8 cellular contexts compared by ENCODE assay signal in genomic region chr5:82365744-82366228, GRCh38.
DNase-seq lines count a peak whose midpoint lies in the region; ATAC-seq, FAIRE-seq and TF ChIP-seq lines count a peak whose summit lies in the region.
"Had no signal": no experiment of that assay in that cellular context is flagged by ENCODE, and none has a peak within 500 bp of the region (broad histone marks: within the 10 kb centered on the region; RNA-seq: fewer than 3 reads in every experiment).

No MANE protein-coding gene starts in this region.

- no peaks in the 10 kb centered on the region for H4K20me1 ChIP-seq in SK-N-SH (ENCODE audit: insufficient read depth)

- CTCF ChIA-PET in SK-N-SH (lab: Yijun Ruan, JAX), result interaction anchor here (0.6 to 3.1 kb wide), 6 partner anchors 10 to 1202 kb away, joined by 3 to 17 read pairs (median 4); no protein-coding TSS in a partner anchor

- no peak overlapping the region for H3K4me3 ChIP-seq in MG63
- H3K4me3 ChIP-seq in bronchial epithelial cell (ENCODE audit: low read depth, low read length), result no peak overlapping the region
- no peak overlapping the region for H3K4me3 ChIP-seq in SK-N-SH (ENCODE audit: low read depth in 2 of 2, low read length in 1 of 2)
- H3K4me3 ChIP-seq in SJCRH30, result no peak overlapping the region
- H3K4me3 ChIP-seq in adrenal gland, result no peak overlapping the region

- intact Hi-C loops in adrenal gland (cut with DNase I), result loop anchor here in 1 of 2 donors (10.0 kb wide), 1 partner anchor 279 kb away; no protein-coding TSS in a partner anchor

- no peaks in the 10 kb centered on the region for H3K9me3 ChIP-seq in MG63
- no peaks in the 10 kb centered on the region for H3K9me3 ChIP-seq in SK-N-SH
- H3K9me3 ChIP-seq in SJCRH30 (replicated peaks), result no peaks in the 10 kb centered on the region
- H3K9me3 ChIP-seq in adrenal gland (replicated peaks in 1 of 3), result no peaks in the 10 kb centered on the region

- H3K9me2 ChIP-seq in SK-N-SH, result no peaks in the 10 kb centered on the region

- no peak overlapping the region for H3K9ac ChIP-seq in SK-N-SH

- H3K27me3 ChIP-seq in MG63 (no peaks in the 10 kb centered on the region), bronchial epithelial cell (ENCODE audit: control insufficient read depth, insufficient read depth, low read length) (no peaks in the 10 kb centered on the region), SK-N-SH (ENCODE audit: insufficient read depth) (no peaks in the 10 kb centered on the region), SJCRH30 (no peaks in the 10 kb centered on the region), adrenal gland (no peaks in the 10 kb centered on the region)

- H3K79me2 ChIP-seq in SK-N-SH (ENCODE audit: insufficient read depth), result no peaks in the 10 kb centered on the region

- H3K4me1 ChIP-seq in SK-N-SH (ENCODE audit: control insufficient read depth in 1 of 2, insufficient read depth in 2 of 2, low read depth in 1 of 2, low read length in 1 of 2) (no peaks in the 10 kb centered on the region; a peak in 1 of 4 replicates), SJCRH30 (no peaks in the 10 kb centered on the region), adrenal gland (replicated peaks in 1 of 2) (peaks cover 0 to 11% of the 10 kb centered on the region in 2 donors)

- no peak overlapping the region for H3K4me2 ChIP-seq in SK-N-SH

- H3K36me3 ChIP-seq in MG63, result no peaks in the 10 kb centered on the region
- no peaks in the 10 kb centered on the region for H3K36me3 ChIP-seq in bronchial epithelial cell (ENCODE audit: control insufficient read depth, insufficient read depth, low read length)
- H3K36me3 ChIP-seq in SK-N-SH (replicated peaks in 1 of 2; ENCODE audit: control insufficient read depth in 1 of 2, insufficient read depth in 2 of 2, low read length in 1 of 2), result no peaks in the 10 kb centered on the region
- no peaks in the 10 kb centered on the region for H3K36me3 ChIP-seq in SJCRH30
- no peaks in the 10 kb centered on the region for H3K36me3 ChIP-seq in adrenal gland (replicated peaks in 1 of 2)

- no peak for TF ChIP-seq RAD21 in SK-N-SH (IDR thresholded peaks at IDR 0.05; ENCODE audit: low read length)

- TF ChIP-seq POLR2A in adrenal gland (IDR thresholded peaks at IDR 0.05), result no peak

- peak; percentile 45 for ATAC-seq in GM21717 (IDR thresholded peaks at IDR 0.05; ENCODE audit: unreplicated experiment)

- no peaks in the 10 kb centered on the region for H3F3A ChIP-seq in SK-N-SH (replicated peaks; ENCODE audit: insufficient read depth)

- WGBS in SK-N-SH (ENCODE audit: low lambda C conversion rate), result 76% methylated on average over 4 of the region's 5 CpGs
- WGBS in adrenal gland, 4 donors, result 66 to 72% (median 69%) methylated on average over 5 of the region's 5 CpGs

- DNase-seq in MG63 (peak; percentile 21), bronchial epithelial cell (ENCODE audit: low read depth) (peak; percentile 100), SK-N-SH (no peak), SJCRH30 (no peak), adrenal gland (no peak)
- peak; percentile 33 for DNase-seq in stimulated activated CD4-positive, alpha-beta T cell treated with anti-CD3 and anti-CD28 coated beads, Interleukin-2, amount 100 ng/mL, for 4 hours (ENCODE audit: low read depth)

- TF ChIP-seq CTCF in bronchial epithelial cell (IDR thresholded peaks at IDR 0.05; ENCODE audit: insufficient read depth, low read length, severe bottlenecking) (no peak), SK-N-SH (IDR thresholded peaks at IDR 0.05) (no peak), adrenal gland (IDR thresholded peaks at IDR 0.05) (no peak)

- H2AFZ ChIP-seq in SK-N-SH (ENCODE audit: low read depth), result no peak overlapping the region

- H3K27ac ChIP-seq in SK-N-SH (ENCODE audit: low read depth in 2 of 2, low read length in 1 of 2) (no peak overlapping the region), SJCRH30 (no peak overlapping the region), adrenal gland (no peak overlapping the region)
- H3K27ac ChIP-seq: VCaP had no signal

- no peak for TF ChIP-seq EP300 in SK-N-SH (IDR thresholded peaks at IDR 0.05; ENCODE audit: borderline replicate concordance in 1 of 2, low read depth in 1 of 2, low read length in 1 of 2)

- POLR2A ChIA-PET in SK-N-SH (lab: Yijun Ruan, JAX), result no interaction called here

- peak; percentile 89 for FAIRE-seq in bronchial epithelial cell (lab: Jason Lieb, UNC)

TF ChIP-seq in SK-N-SH, 30 proteins besides CTCF, POLR2A, EP300 and RAD21 (continues in another document):
- TF ChIP-seq, protein P1, sequence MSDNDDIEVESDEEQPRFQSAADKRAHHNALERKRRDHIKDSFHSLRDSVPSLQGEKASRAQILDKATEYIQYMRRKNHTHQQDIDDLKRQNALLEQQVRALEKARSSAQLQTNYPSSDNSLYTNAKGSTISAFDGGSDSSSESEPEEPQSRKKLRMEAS (IDR thresholded peaks at IDR 0.05; ENCODE audit: low read depth), result no peak
- TF ChIP-seq IRF3 (IDR thresholded peaks at IDR 0.05; ENCODE audit: low read depth, low read length) (no peak), TAF1 (IDR thresholded peaks at IDR 0.05; ENCODE audit: borderline replicate concordance, low read depth, low read length) (no peak), ELF1 (IDR thresholded peaks at IDR 0.05) (no peak), RFX5 (IDR thresholded peaks at IDR 0.05; ENCODE audit: low read length) (no peak), POLR2AphosphoS5 (IDR thresholded peaks at IDR 0.05; ENCODE audit: low read depth, low read length) (no peak), PBX3 (IDR thresholded peaks at IDR 0.05) (no peak), JUND (IDR thresholded peaks at IDR 0.05) (no peak), FOXM1 (IDR thresholded peaks at IDR 0.05; ENCODE audit: low read depth) (no peak), EZH2phosphoT487 (IDR thresholded peaks at IDR 0.05; ENCODE audit: borderline replicate concordance, low read depth) (no peak), TEAD4 (IDR thresholded peaks at IDR 0.05; ENCODE audit: borderline replicate concordance, insufficient read depth) (no peak), GABPA (IDR thresholded peaks at IDR 0.05; ENCODE audit: low read depth) (no peak), RXRA (IDR thresholded peaks at IDR 0.05; ENCODE audit: borderline replicate concordance, low read depth) (no peak), FOSL2 (IDR thresholded peaks at IDR 0.05; ENCODE audit: borderline replicate concordance, low read depth) (no peak), USF2 (IDR thresholded peaks at IDR 0.05; ENCODE audit: borderline replicate concordance, low read depth, low read length) (no peak)
- TF ChIP-seq, protein P2, sequence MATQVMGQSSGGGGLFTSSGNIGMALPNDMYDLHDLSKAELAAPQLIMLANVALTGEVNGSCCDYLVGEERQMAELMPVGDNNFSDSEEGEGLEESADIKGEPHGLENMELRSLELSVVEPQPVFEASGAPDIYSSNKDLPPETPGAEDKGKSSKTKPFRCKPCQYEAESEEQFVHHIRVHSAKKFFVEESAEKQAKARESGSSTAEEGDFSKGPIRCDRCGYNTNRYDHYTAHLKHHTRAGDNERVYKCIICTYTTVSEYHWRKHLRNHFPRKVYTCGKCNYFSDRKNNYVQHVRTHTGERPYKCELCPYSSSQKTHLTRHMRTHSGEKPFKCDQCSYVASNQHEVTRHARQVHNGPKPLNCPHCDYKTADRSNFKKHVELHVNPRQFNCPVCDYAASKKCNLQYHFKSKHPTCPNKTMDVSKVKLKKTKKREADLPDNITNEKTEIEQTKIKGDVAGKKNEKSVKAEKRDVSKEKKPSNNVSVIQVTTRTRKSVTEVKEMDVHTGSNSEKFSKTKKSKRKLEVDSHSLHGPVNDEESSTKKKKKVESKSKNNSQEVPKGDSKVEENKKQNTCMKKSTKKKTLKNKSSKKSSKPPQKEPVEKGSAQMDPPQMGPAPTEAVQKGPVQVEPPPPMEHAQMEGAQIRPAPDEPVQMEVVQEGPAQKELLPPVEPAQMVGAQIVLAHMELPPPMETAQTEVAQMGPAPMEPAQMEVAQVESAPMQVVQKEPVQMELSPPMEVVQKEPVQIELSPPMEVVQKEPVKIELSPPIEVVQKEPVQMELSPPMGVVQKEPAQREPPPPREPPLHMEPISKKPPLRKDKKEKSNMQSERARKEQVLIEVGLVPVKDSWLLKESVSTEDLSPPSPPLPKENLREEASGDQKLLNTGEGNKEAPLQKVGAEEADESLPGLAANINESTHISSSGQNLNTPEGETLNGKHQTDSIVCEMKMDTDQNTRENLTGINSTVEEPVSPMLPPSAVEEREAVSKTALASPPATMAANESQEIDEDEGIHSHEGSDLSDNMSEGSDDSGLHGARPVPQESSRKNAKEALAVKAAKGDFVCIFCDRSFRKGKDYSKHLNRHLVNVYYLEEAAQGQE (IDR thresholded peaks at IDR 0.05; ENCODE audit: low read depth, low read length), result no peak

Comparison
In these comparisons a context has a peak if more than half of its experiments do, and no peak if none do; other contexts are left out.
1. DNase-seq: peak in MG63 (single experiment), bronchial epithelial cell (single experiment) and stimulated activated CD4-positive, alpha-beta T cell treated with anti-CD3 and anti-CD28 coated beads, Interleukin-2, amount 100 ng/mL, for 4 hours (single experiment); none in SK-N-SH (single experiment), SJCRH30 (0 of 2) and adrenal gland (0 of 7).